7 cellular contexts compared by ENCODE assay signal in genomic region chr7:136412952-136413351, GRCh38.
"Had no signal": no experiment of that assay in that cellular context is flagged by ENCODE, and none has a peak within 500 bp of the region (broad histone marks: within the 10 kb centered on the region; RNA-seq: fewer than 3 reads in every experiment).

No MANE protein-coding gene starts in this region.

- FAIRE-seq: H1, H54, HepG2 had no signal

- H3K27ac ChIP-seq: GM23248 had no signal

- H3K4me3 ChIP-seq: GM23248 had no signal

- ATAC-seq: HepG2 had no signal

- DNase-seq: GM23248, H9, HCEC 1CT, KG1 had no signal
